ENCODE assay signal across 8 cellular contexts in genomic region chr9:86281577-86282076, GRCh38. TPM values are rescaled to one million over a fixed set of nuclear protein-coding genes. Genes with fewer than 3 reads are reported as not detected.
DNase-seq lines count a peak whose midpoint lies in the region; ATAC-seq and TF ChIP-seq lines count a peak whose summit lies in the region.

No MANE protein-coding gene starts in this region.

- no peak for ATAC-seq in activated T-cell treated with anti-CD3 and anti-CD28 coated beads, Interleukin-2, amount 50 U/mL, for 4 hours
- ATAC-seq in HG02938 (IDR thresholded peaks at IDR 0.05; ENCODE audit: unreplicated experiment) = peak; percentile 0
- ATAC-seq in RWPE2 (ENCODE audit: low read depth) = peak; percentile 2; the same call in 2 of the 3 replicates

- H3K9me3 ChIP-seq in RWPE2 (ENCODE audit: severe bottlenecking) (no peaks in the 10 kb centered on the region), neutrophil (no peaks in the 10 kb centered on the region)

- H3K27ac ChIP-seq in RWPE2 (ENCODE audit: poor library complexity, severe bottlenecking) (peak overlapping the region; percentile 60), epithelial cell of prostate (peak overlapping the region; percentile 91), neutrophil (peak overlapping the region; percentile 93)

- H3K4me3 Mint-ChIP-seq in activated T-cell treated with anti-CD3 and anti-CD28 coated beads, Interleukin-2, amount 50 U/mL, for 4 hours = peak overlapping the region; percentile 88

- H3K27me3 ChIP-seq in RWPE2 (ENCODE audit: insufficient read depth, poor library complexity, severe bottlenecking) (no peaks in the 10 kb centered on the region), neutrophil (no peaks in the 10 kb centered on the region)

- H3K36me3 Mint-ChIP-seq in activated T-cell treated with anti-CD3 and anti-CD28 coated beads, Interleukin-2, amount 50 U/mL, for 4 hours (ENCODE audit: insufficient read depth) = peaks cover 17% of the 10 kb centered on the region

- no peaks in the 10 kb centered on the region for H3K27me3 Mint-ChIP-seq in activated T-cell treated with anti-CD3 and anti-CD28 coated beads, Interleukin-2, amount 50 U/mL, for 4 hours (ENCODE audit: low read depth)

- no peaks in the 10 kb centered on the region for H3K9me3 Mint-ChIP-seq in activated T-cell treated with anti-CD3 and anti-CD28 coated beads, Interleukin-2, amount 50 U/mL, for 4 hours

- DNase-seq in activated T-cell treated with anti-CD3 and anti-CD28 coated beads, Interleukin-2, amount 50 U/mL, for 4 hours = no peak
- DNase-seq in activated T-cell treated with anti-CD3 and anti-CD28 coated beads, Interleukin-2, amount 50 U/mL, for 1 hour = no peak
- DNase-seq in RWPE2 (ENCODE audit: low spot score) (peak; percentile 61), epithelial cell of prostate (ENCODE audit: low read depth, low spot score) (no peak), A172 (ENCODE audit: low spot score) (no peak), KG1 (lab: John Stamatoyannopoulos, UW) (no peak)

- peaks cover 44% of the 10 kb centered on the region for H3K4me1 Mint-ChIP-seq in activated T-cell treated with anti-CD3 and anti-CD28 coated beads, Interleukin-2, amount 50 U/mL, for 4 hours (ENCODE audit: low read depth)

- H3K4me1 ChIP-seq in RWPE2 (ENCODE audit: insufficient read depth, poor library complexity, severe bottlenecking) = peaks cover 6% of the 10 kb centered on the region
- peaks cover 47 to 55% of the 10 kb centered on the region in 2 experiments for H3K4me1 ChIP-seq in neutrophil (ENCODE audit: control insufficient read depth in 1 of 2, insufficient read depth in 1 of 2, low read depth in 1 of 2, low read length in 1 of 2)

- TF ChIP-seq CTCF in RWPE2 (IDR thresholded peaks at IDR 0.05; ENCODE audit: poor library complexity, severe bottlenecking) = no peak
- no peak for TF ChIP-seq CTCF in neutrophil (IDR thresholded peaks at IDR 0.05)

- H3K4me3 ChIP-seq in RWPE2 (ENCODE audit: severe bottlenecking) (peak overlapping the region; percentile 83), neutrophil (ENCODE audit: low read depth in 1 of 2, low read length in 1 of 2) (peak overlapping the region; percentile 71 to 91)

- H3K36me3 ChIP-seq in RWPE2 (ENCODE audit: low read depth) (peaks cover 21% of the 10 kb centered on the region), neutrophil (peaks cover 16% of the 10 kb centered on the region)

RNA-seq across cellular contexts. Expression of gene ISCA1, which starts 0.7 kb away (rescaled TPM):
- 10 to 100 TPM; 37.1 to 43.4 (median 42.1) TPM for total RNA-seq in activated T-cell treated with anti-CD3 and anti-CD28 coated beads, Interleukin-2, amount 50 U/mL, for 4 hours
- 58.1 and 70.4 TPM in 2 replicates for total RNA-seq in A172 (2014; rRNA removed; shearing (Covaris generic))

RNA-seq across cellular contexts. Expression of gene C9orf153, which starts 22.2 kb away (rescaled TPM):
- total RNA-seq in activated T-cell treated with anti-CD3 and anti-CD28 coated beads, Interleukin-2, amount 50 U/mL, for 4 hours = under 1 TPM in 2 of 3 donors, not detected in 1; 0.18 to 0.73 TPM
- total RNA-seq in A172 (2014; rRNA removed; shearing (Covaris generic)) = not detected in 2 replicates

Comparison
In these comparisons a context has a peak if more than half of its experiments do, and no peak if none do; other contexts are left out.
1. ATAC-seq: peak in HG02938 (single experiment) and RWPE2 (single experiment); none in activated T-cell treated with anti-CD3 and anti-CD28 coated beads, Interleukin-2, amount 50 U/mL, for 4 hours (0 of 2).
2. Peak in every context shown above with its lines, with median percentiles within 50 percentile points of each other: H3K27ac ChIP-seq.